ENCODE assay signal across 21 cellular contexts in the genomic region with DNA sequence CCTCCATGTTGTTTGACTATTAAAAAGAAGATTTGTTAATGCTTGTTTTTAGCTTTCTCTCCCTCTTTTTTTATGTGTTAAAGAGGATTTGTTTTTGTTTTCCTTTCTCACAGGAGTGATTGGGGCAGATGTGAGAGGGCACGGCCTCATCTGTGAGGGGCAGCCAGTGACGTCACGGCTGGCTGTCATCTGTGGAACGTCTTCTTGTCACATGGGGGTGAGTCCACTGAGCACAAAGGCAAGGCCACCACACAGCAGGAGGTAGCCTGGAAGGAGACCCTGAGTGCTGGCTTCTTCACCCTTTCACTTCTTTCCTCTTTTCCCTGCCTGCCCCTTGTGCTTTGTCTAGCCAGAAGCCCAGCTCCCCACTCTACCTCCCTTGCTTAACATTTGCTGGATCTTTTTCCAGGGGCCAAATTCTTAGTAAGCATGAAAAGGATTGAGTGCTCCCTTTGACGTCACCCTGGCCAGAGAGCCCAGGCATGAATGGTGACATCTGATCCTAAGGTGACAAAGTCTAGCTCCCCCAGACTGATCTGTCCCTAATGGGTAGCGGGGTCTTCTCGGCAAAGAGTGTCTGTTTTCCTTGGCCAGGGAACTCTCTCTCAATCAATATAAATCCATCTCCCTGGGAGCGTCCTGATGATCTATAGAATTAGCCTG.
DNase-seq lines count a peak whose midpoint lies in the region; ATAC-seq, FAIRE-seq and TF ChIP-seq lines count a peak whose summit lies in the region.
"Had no signal": no experiment of that assay in that cellular context is flagged by ENCODE, and none has a peak within 500 bp of the region (broad histone marks: within the 10 kb centered on the region; RNA-seq: fewer than 3 reads in every experiment).

No MANE protein-coding gene starts in this region.

- no peaks in the 10 kb centered on the region for H4K20me1 ChIP-seq in GM23338 (replicated peaks; ENCODE audit: insufficient read depth)
- H4K20me1 ChIP-seq in HepG2 (ENCODE audit: insufficient read depth, low read length) = no peaks in the 10 kb centered on the region

- WGBS in HepG2 (ENCODE audit: low lambda C conversion rate) = 77% methylated on average over 8 of the region's 8 CpGs
- no CpG with 5 or more reads among the region's 8 CpGs for WGBS in neuronal stem cell (ENCODE audit: extremely low coverage in 2 of 2, insufficient read length in 2 of 2, insufficient replicate concordance in 1 of 2), 2 donors
- 80 to 82% methylated on average over 8 of the region's 8 CpGs for WGBS in thyroid gland, 2 donors

- no peak for TF ChIP-seq CTCF in GM23338 (conservative IDR thresholded peaks at IDR 0.05; ENCODE audit: low read depth in 2 of 2)
- no peak for TF ChIP-seq CTCF in brain (conservative IDR thresholded peaks at IDR 0.05)
- no peak for TF ChIP-seq CTCF in HepG2 (CRISPR knock-in tag; IDR thresholded peaks at IDR 0.05)
- no peak for TF ChIP-seq CTCF in thyroid gland (IDR thresholded peaks at IDR 0.05)

- H3K4me2 ChIP-seq in GM23338 (no peak overlapping the region), HepG2 (ENCODE audit: low read depth, low read length) (no peak overlapping the region), neuronal stem cell (ENCODE audit: insufficient read depth, low read length, poor library complexity, severe bottlenecking) (no peak overlapping the region)
- H3K4me2 ChIP-seq: KMS-11 had no signal

- H3K9me2 ChIP-seq in GM23338 (ENCODE audit: insufficient read depth) = no peaks in the 10 kb centered on the region

- no peak overlapping the region for H4K91ac ChIP-seq in neuronal stem cell (ENCODE audit: low read depth, low read length, poor library complexity)

- no peaks in the 10 kb centered on the region for H3K79me1 ChIP-seq in neuronal stem cell (ENCODE audit: low read depth, low read length)

- H3K9ac ChIP-seq in HepG2 (ENCODE audit: insufficient read depth, low read depth, low read length) (no peak overlapping the region; the same call in 1 of the 2 replicates), neuronal stem cell (ENCODE audit: low read depth, low read length, poor library complexity) (no peak overlapping the region)
- H3K9ac ChIP-seq: KMS-11 had no signal

- H2BK15ac ChIP-seq in neuronal stem cell (ENCODE audit: low read length) = no peak overlapping the region

- no peak overlapping the region for H3K4me3 Mint-ChIP-seq in GM23338
- H3K4me3 Mint-ChIP-seq in brain = no peak overlapping the region
- H3K4me3 Mint-ChIP-seq: CD4-positive, alpha-beta T cell had no signal

- H3K79me2 ChIP-seq in GM23338 (replicated peaks; ENCODE audit: insufficient read depth) = no peaks in the 10 kb centered on the region
- no peaks in the 10 kb centered on the region for H3K79me2 ChIP-seq in HepG2 (ENCODE audit: insufficient read depth, low read length)

- H2BK5ac ChIP-seq in neuronal stem cell (ENCODE audit: low read length) = no peak overlapping the region

- CTCF ChIA-PET in HepG2 (lab: Yijun Ruan, JAX; ENCODE audit: low intra/inter-chr PET ratio, low total read pairs) = no interaction called here

- in situ Hi-C loops in HepG2 (cut with HindIII; ENCODE audit: extremely low pct_ligation_motif_present, low pct_unique_long_range_greater_than_20kb) = loop anchor here (10.0 kb wide), 2 partner anchors 121 to 259 kb away; partner anchors contain the start of gene FGGY

- H3K27ac ChIP-seq in GM23338 (ENCODE audit: low read depth) = no peak overlapping the region
- peak overlapping the region; percentile 34 for H3K27ac ChIP-seq in HepG2 (ENCODE audit: extremely low read length, insufficient read depth, low read length)
- peak overlapping the region; percentile 25 for H3K27ac ChIP-seq in neuronal stem cell (replicated peaks; ENCODE audit: low read length)
- no peak overlapping the region for H3K27ac ChIP-seq in thyroid gland
- H3K27ac ChIP-seq: KMS-11 had no signal

- H3K27me3 Mint-ChIP-seq in GM23338 (ENCODE audit: insufficient read depth, low read depth, poor library complexity) = peaks cover 1% of the 10 kb centered on the region
- no peaks in the 10 kb centered on the region for H3K27me3 Mint-ChIP-seq in brain
- H3K27me3 Mint-ChIP-seq: CD4-positive, alpha-beta T cell had no signal

- H3K9me3 ChIP-seq in HepG2 (ENCODE audit: low read length) = peaks cover 10% of the 10 kb centered on the region; the same call in 1 of the 2 replicates
- H3K9me3 ChIP-seq in neuronal stem cell (replicated peaks in 1 of 2; ENCODE audit: control insufficient read depth in 2 of 2, insufficient read depth in 1 of 2, low read depth in 1 of 2, low read length in 2 of 2) = peaks cover 4 to 17% of the 10 kb centered on the region in 2 donors
- no peaks in the 10 kb centered on the region for H3K9me3 ChIP-seq in thyroid gland

- TF ChIP-seq POLR2A in HepG2 (IDR thresholded peaks at IDR 0.05; ENCODE audit: insufficient read depth in 1 of 2, low read depth in 2 of 2, low read length in 2 of 2) = no peak
- no peak for TF ChIP-seq POLR2A in thyroid gland (IDR thresholded peaks at IDR 0.05)

- H3K4me1 Mint-ChIP-seq in GM23338 (peaks cover 3% of the 10 kb centered on the region; the same call in 1 of the 3 replicates), brain (peaks cover 41% of the 10 kb centered on the region)

- DNase-seq in GM23338 (ENCODE audit: low spot score) (no peak), HepG2 (ENCODE audit: low spot score) (no peak), neuronal stem cell (ENCODE audit: low spot score) (no peak), hypothalamus (lab: John Stamatoyannopoulos, UW) (no peak), thyroid gland (no peak), anterior cingulate cortex (lab: John Stamatoyannopoulos, UW) (no peak)
- DNase-seq: AML-193; Calu3; CD4-positive, alpha-beta T cell; DMS79 treated with DMSO at 0.1 percent for 48 hours; GOT3; NCI-H1092; NCI-H226; NCI-H526 treated with DMSO at 0.1 percent for 48 hours; OCI-M1; RPMI8226 had no signal

- H3K4ac ChIP-seq in neuronal stem cell (ENCODE audit: low read length) = no peak overlapping the region

- H4K8ac ChIP-seq in neuronal stem cell (ENCODE audit: low read depth, low read length) = no peak overlapping the region

- H3K4me1 ChIP-seq in GM23338 (ENCODE audit: insufficient read depth) (no peaks in the 10 kb centered on the region), HepG2 (ENCODE audit: insufficient read depth, low read length) (peaks cover 84% of the 10 kb centered on the region), neuronal stem cell (ENCODE audit: control insufficient read depth in 2 of 2, insufficient read depth in 1 of 2, low read depth in 1 of 2, low read length in 2 of 2) (peaks cover 17 to 31% of the 10 kb centered on the region in 2 donors), thyroid gland (no peaks in the 10 kb centered on the region)

- no peak for TF ChIP-seq EP300 in HepG2 (IDR thresholded peaks at IDR 0.05; ENCODE audit: low read depth in 2 of 2, low read length in 2 of 2)
- no peak for TF ChIP-seq EP300 in HepG2 (CRISPR knock-in tag; IDR thresholded peaks at IDR 0.05; ENCODE audit: borderline replicate concordance)

- peak overlapping the region; percentile 91 for H3K18ac ChIP-seq in neuronal stem cell (ENCODE audit: low read length)

- intact Hi-C loops in HepG2 (cut with micrococcal nuclease; ENCODE audit: unreplicated experiment) = loop anchor here (10.0 kb wide), 1 partner anchor 769 kb away; the partner anchor contains the start of gene JUN
- intact Hi-C loops in thyroid gland (cut with DNase I) = no loop called here

- no peak overlapping the region for H3K14ac ChIP-seq in neuronal stem cell (ENCODE audit: low read length)

- no peak for TF ChIP-seq RAD21 in HepG2 (CRISPR knock-in tag; IDR thresholded peaks at IDR 0.05)

- no peak overlapping the region for H3K4me3 ChIP-seq in GM23338
- no peak overlapping the region for H3K4me3 ChIP-seq in HepG2 (replicated peaks in 1 of 3; ENCODE audit: insufficient read depth in 1 of 3, low read depth in 2 of 3, low read length in 3 of 3)
- H3K4me3 ChIP-seq in neuronal stem cell (ENCODE audit: low read length in 2 of 2) = no peak overlapping the region
- no peak overlapping the region for H3K4me3 ChIP-seq in thyroid gland (replicated peaks in 1 of 3)

- H2BK12ac ChIP-seq in neuronal stem cell (ENCODE audit: low read length) = no peak overlapping the region

- peaks cover 17% of the 10 kb centered on the region for H3K36me3 Mint-ChIP-seq in GM23338 (ENCODE audit: low read depth)
- peaks cover 17% of the 10 kb centered on the region for H3K36me3 Mint-ChIP-seq in brain

- BruUV-seq in HepG2 (replicated peaks; lab: Mats Ljungman, UMichigan) = no TSS peak

- POLR2A ChIA-PET in HepG2 (lab: Yijun Ruan, JAX) = no interaction called here

- H3F3A ChIP-seq in GM23338 (replicated peaks; ENCODE audit: low read depth) = no peaks in the 10 kb centered on the region

- no peak overlapping the region for H2BK120ac ChIP-seq in neuronal stem cell (ENCODE audit: low read depth, low read length)

- no peak for ATAC-seq in GM23338
- ATAC-seq in HepG2 = no peak
- no peak for ATAC-seq in GM18870 (IDR thresholded peaks at IDR 0.05; ENCODE audit: unreplicated experiment)

- H3K27me3 ChIP-seq in GM23338 (ENCODE audit: insufficient read depth) = no peaks in the 10 kb centered on the region
- no peaks in the 10 kb centered on the region for H3K27me3 ChIP-seq in HepG2 (ENCODE audit: control insufficient read depth in 1 of 2, insufficient read depth in 2 of 2, low read length in 2 of 2)
- no peaks in the 10 kb centered on the region for H3K27me3 ChIP-seq in neuronal stem cell (ENCODE audit: control insufficient read depth in 3 of 3, insufficient read depth in 3 of 3, low read depth in 1 of 3, low read length in 3 of 3)
- H3K27me3 ChIP-seq in thyroid gland = no peaks in the 10 kb centered on the region

- no peak for FAIRE-seq in HepG2 (lab: Jason Lieb, UNC)
- FAIRE-seq: G401.6, GM12891 had no signal

- H3K27ac Mint-ChIP-seq in GM23338 (peak overlapping the region; percentile 39; the same call in 1 of the 2 replicates), brain (peak overlapping the region in 3 of 5 experiments; percentile 8 to 69 (median 41))
- H3K27ac Mint-ChIP-seq: CD4-positive, alpha-beta T cell had no signal

- 0 out of 2 replicates have a peak, but pooled peaks cover 4% of the 10 kb centered on the region for H3K36me3 ChIP-seq in GM23338 (ENCODE audit: insufficient read depth)
- H3K36me3 ChIP-seq in HepG2 (replicated peaks in 1 of 2; ENCODE audit: control insufficient read depth in 1 of 2, insufficient read depth in 2 of 2, low read length in 2 of 2) = no peaks in the 10 kb centered on the region; a peak in 1 of 5 replicates
- H3K36me3 ChIP-seq in neuronal stem cell (replicated peaks in 1 of 2; ENCODE audit: control insufficient read depth in 2 of 2, insufficient read depth in 2 of 2, low read length in 2 of 2) = no peaks in the 10 kb centered on the region
- H3K36me3 ChIP-seq in thyroid gland = no peaks in the 10 kb centered on the region

- no peak overlapping the region for H2AK5ac ChIP-seq in neuronal stem cell (ENCODE audit: low read depth, low read length)

- H2AFZ ChIP-seq in GM23338 = no peak overlapping the region
- no peak overlapping the region for H2AFZ ChIP-seq in HepG2 (ENCODE audit: low read length)
- H2AFZ ChIP-seq in neuronal stem cell (ENCODE audit: low read length) = no peak overlapping the region

- no peak overlapping the region for H3K23ac ChIP-seq in neuronal stem cell (ENCODE audit: low read depth, low read length, poor library complexity)

- peaks cover 15% of the 10 kb centered on the region for H3K9me3 Mint-ChIP-seq in GM23338
- H3K9me3 Mint-ChIP-seq in brain = peaks cover 12 to 20% (median 16%) of the 10 kb centered on the region in 5 experiments

Comparison
In these comparisons a context has a peak if more than half of its experiments do, and no peak if none do; other contexts are left out.
1. H3K27ac ChIP-seq: peak in HepG2 (single experiment) and neuronal stem cell (single experiment); none in GM23338 (single experiment) and thyroid gland (0 of 3).